Comparison of ENCODE assay signal across 11 cellular contexts in the genomic region with DNA sequence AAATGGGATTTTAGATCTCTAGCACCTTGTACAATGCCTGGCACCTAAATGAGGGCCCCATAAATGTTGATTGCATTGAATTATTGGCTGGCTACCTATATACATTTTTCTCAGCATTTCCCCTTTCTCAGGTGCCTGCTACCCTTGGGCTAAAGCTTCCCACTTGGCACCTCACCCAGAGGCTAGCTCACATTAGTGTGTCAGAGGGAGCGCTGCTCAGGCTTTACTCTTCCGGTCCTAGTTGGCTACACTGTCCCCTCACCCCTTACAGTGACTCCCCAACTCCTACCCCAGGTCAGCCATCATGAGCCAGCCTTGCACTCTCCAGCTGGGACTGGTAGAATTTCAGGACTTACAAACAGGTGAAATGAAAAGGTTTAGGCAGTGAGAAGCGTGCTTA. TPM values are rescaled to one million over a fixed set of nuclear protein-coding genes. Genes with fewer than 3 reads are reported as not detected.
DNase-seq lines count a peak whose midpoint lies in the region; ATAC-seq and TF ChIP-seq lines count a peak whose summit lies in the region.
"Had no signal": no experiment of that assay in that cellular context is flagged by ENCODE, and none has a peak within 500 bp of the region (broad histone marks: within the 10 kb centered on the region; RNA-seq: fewer than 3 reads in every experiment).

No MANE protein-coding gene starts in this region.

- H3K79me2 ChIP-seq in KMS-11 (ENCODE audit: insufficient read depth, low read depth): no peaks in the 10 kb centered on the region; the same call in 1 of the 2 replicates

- H3K4me1 ChIP-seq in CD8-positive, alpha-beta T cell (ENCODE audit: insufficient read depth, low read length): peaks cover 81% of the 10 kb centered on the region
- H3K4me1 ChIP-seq in KMS-11 (ENCODE audit: low read depth, poor library complexity, severe bottlenecking): peaks cover 61% of the 10 kb centered on the region
- H3K4me1 ChIP-seq in duodenal mucosa (ENCODE audit: control insufficient read depth in 1 of 2, insufficient read depth in 2 of 2, low read length in 2 of 2): peaks cover 54 to 57% of the 10 kb centered on the region in 2 donors
- H3K4me1 ChIP-seq in endodermal cell (ENCODE audit: control insufficient read depth, insufficient read depth, low read length): no peaks in the 10 kb centered on the region
- H3K4me1 ChIP-seq in adrenal gland (replicated peaks in 1 of 2): peaks cover 0 to 12% of the 10 kb centered on the region in 2 donors

- POLR2A ChIA-PET in CD8-positive, alpha-beta T cell (lab: Charles Lee): interaction anchor here (2.0 to 3.4 kb wide), 2 partner anchors 9 to 18 kb away, joined by 4 to 15 read pairs; a partner anchor contains a TSS

- no peak for ATAC-seq in CD8-positive, alpha-beta T cell
- peak; percentile 27 for ATAC-seq in GM19351 (IDR thresholded peaks at IDR 0.05; ENCODE audit: unreplicated experiment)
- ATAC-seq in GM21717 (IDR thresholded peaks at IDR 0.05; ENCODE audit: unreplicated experiment): no peak

- peak overlapping the region; percentile 50 for H3K4me2 ChIP-seq in KMS-11

- no peak for TF ChIP-seq POLR2A in adrenal gland (IDR thresholded peaks at IDR 0.05)

- H3K9me3 ChIP-seq in CD8-positive, alpha-beta T cell (ENCODE audit: low read length): no peaks in the 10 kb centered on the region
- H3K9me3 ChIP-seq in duodenal mucosa (ENCODE audit: control insufficient read depth in 1 of 2, low read length in 2 of 2) (no peaks in the 10 kb centered on the region), endodermal cell (ENCODE audit: control insufficient read depth, low read length) (no peaks in the 10 kb centered on the region), adrenal gland (replicated peaks in 1 of 3) (no peaks in the 10 kb centered on the region)
- H3K9me3 ChIP-seq: prostate gland had no signal

- H3K27me3 ChIP-seq in CD8-positive, alpha-beta T cell (ENCODE audit: insufficient read depth, low read length): no peaks in the 10 kb centered on the region
- H3K27me3 ChIP-seq in KMS-11 (ENCODE audit: insufficient read depth, low read depth) (no peaks in the 10 kb centered on the region), duodenal mucosa (ENCODE audit: control insufficient read depth in 1 of 2, insufficient read depth in 2 of 2, low read length in 2 of 2) (no peaks in the 10 kb centered on the region), endodermal cell (ENCODE audit: control insufficient read depth, insufficient read depth, low read length, poor library complexity, severe bottlenecking) (no peaks in the 10 kb centered on the region), adrenal gland (no peaks in the 10 kb centered on the region)

- no peak overlapping the region for H2AFZ ChIP-seq in KMS-11 (ENCODE audit: low read depth)

- CTCF ChIA-PET in CD8-positive, alpha-beta T cell (lab: Charles Lee): interaction anchor here (0.8 to 2.4 kb wide), 5 partner anchors 10 to 140 kb away, joined by 3 to 11 read pairs (median 4); no protein-coding TSS in a partner anchor

- peaks cover 90% of the 10 kb centered on the region for H3K4me1 Mint-ChIP-seq in CD8-positive, alpha-beta T cell (ENCODE audit: low read depth)
- H3K4me1 Mint-ChIP-seq in endodermal cell: peaks cover 44% of the 10 kb centered on the region

- intact Hi-C loops in CD8-positive, alpha-beta T cell (cut with DNase I, micrococcal nuclease): no loop called here
- intact Hi-C loops in adrenal gland (cut with DNase I): no loop called here

- 94 to 100% methylated on average over 1 to 3 of the region's 3 CpGs for WGBS in endodermal cell (ENCODE audit: insufficient coverage in 1 of 2, insufficient read length in 1 of 2), 2 experiments
- 83 to 94% (median 89%) methylated on average over 3 of the region's 3 CpGs for WGBS in adrenal gland, 4 donors

- H3K27ac Mint-ChIP-seq in CD8-positive, alpha-beta T cell: peak overlapping the region; percentile 88
- H3K27ac Mint-ChIP-seq in endodermal cell: no peak overlapping the region

- H3K27me3 Mint-ChIP-seq in CD8-positive, alpha-beta T cell (ENCODE audit: low read depth): no peaks in the 10 kb centered on the region
- no peaks in the 10 kb centered on the region for H3K27me3 Mint-ChIP-seq in endodermal cell (ENCODE audit: insufficient read depth)
- H3K27me3 Mint-ChIP-seq: brain had no signal

- peak overlapping the region; percentile 33 for H3K27ac ChIP-seq in CD8-positive, alpha-beta T cell (ENCODE audit: low read depth, low read length)
- H3K27ac ChIP-seq in KMS-11: peak overlapping the region; percentile 43; the same call in 1 of the 2 replicates
- H3K27ac ChIP-seq in duodenal mucosa (ENCODE audit: low read depth, low read length): no peak overlapping the region
- H3K27ac ChIP-seq in endodermal cell (ENCODE audit: low read depth, low read length): no peak overlapping the region
- no peak overlapping the region for H3K27ac ChIP-seq in adrenal gland
- H3K27ac ChIP-seq: prostate gland had no signal

- H3K4me3 Mint-ChIP-seq in CD8-positive, alpha-beta T cell: peak overlapping the region; percentile 64
- no peak overlapping the region for H3K4me3 Mint-ChIP-seq in endodermal cell
- H3K4me3 Mint-ChIP-seq: brain had no signal

- peak overlapping the region; percentile 40 for H3K4me3 ChIP-seq in CD8-positive, alpha-beta T cell (ENCODE audit: low read depth, low read length)
- H3K4me3 ChIP-seq in KMS-11 (IDR thresholded peaks at IDR 0.05; ENCODE audit: insufficient read depth, low read depth, low read length) (no peak overlapping the region), duodenal mucosa (ENCODE audit: low read depth in 1 of 2, low read length in 2 of 2) (peak overlapping the region; percentile 1 to 29), endodermal cell (ENCODE audit: low read length) (no peak overlapping the region), adrenal gland (no peak overlapping the region)
- H3K4me3 ChIP-seq: prostate gland had no signal

- H3K36me3 ChIP-seq in CD8-positive, alpha-beta T cell (ENCODE audit: insufficient read depth, low read length): no peaks in the 10 kb centered on the region
- H3K36me3 ChIP-seq in KMS-11 (ENCODE audit: insufficient read depth) (no peaks in the 10 kb centered on the region), duodenal mucosa (ENCODE audit: control insufficient read depth in 1 of 2, insufficient read depth in 2 of 2, low read length in 2 of 2) (no peaks in the 10 kb centered on the region), endodermal cell (ENCODE audit: control insufficient read depth, insufficient read depth, low read length) (peaks cover 2% of the 10 kb centered on the region), adrenal gland (replicated peaks in 1 of 2) (no peaks in the 10 kb centered on the region)
- H3K36me3 ChIP-seq: prostate gland had no signal

- TF ChIP-seq CTCF in CD8-positive, alpha-beta T cell (IDR thresholded peaks at IDR 0.05): no peak
- TF ChIP-seq CTCF in KMS-11 (conservative IDR thresholded peaks at IDR 0.05; ENCODE audit: low read depth, low read length): no peak
- no peak for TF ChIP-seq CTCF in endodermal cell (conservative IDR thresholded peaks at IDR 0.05)
- no peak for TF ChIP-seq CTCF in adrenal gland (IDR thresholded peaks at IDR 0.05)

- no peaks in the 10 kb centered on the region for H3K9me3 Mint-ChIP-seq in CD8-positive, alpha-beta T cell
- no peaks in the 10 kb centered on the region for H3K9me3 Mint-ChIP-seq in endodermal cell
- H3K9me3 Mint-ChIP-seq: brain had no signal

- H4K20me1 ChIP-seq in KMS-11 (ENCODE audit: insufficient read depth): no peaks in the 10 kb centered on the region

- H3K36me3 Mint-ChIP-seq in CD8-positive, alpha-beta T cell: peaks cover 25% of the 10 kb centered on the region
- peaks cover 9% of the 10 kb centered on the region for H3K36me3 Mint-ChIP-seq in endodermal cell (ENCODE audit: low read depth)
- H3K36me3 Mint-ChIP-seq: brain had no signal

- no peak overlapping the region; the same call in 1 of the 2 replicates for H3K9ac ChIP-seq in KMS-11
- no peak overlapping the region for H3K9ac ChIP-seq in duodenal mucosa (ENCODE audit: low read depth in 1 of 2, low read length in 2 of 2)
- H3K9ac ChIP-seq in endodermal cell (ENCODE audit: extremely low read depth, low read length, poor library complexity, severe bottlenecking): no peak overlapping the region

- peak in 1 of 7 experiments; percentile 37 for DNase-seq in CD8-positive, alpha-beta T cell
- no peak for DNase-seq in NCI-H1436 (lab: John Stamatoyannopoulos, UW)
- DNase-seq in endodermal cell: no peak
- DNase-seq in adrenal gland: no peak
- DNase-seq: activated CD4-positive, CD25-positive, alpha-beta regulatory T cell had no signal

RNA-seq across cellular contexts. Expression of a gene that starts 9.5 kb away (rescaled TPM):
- total RNA-seq in CD8-positive, alpha-beta T cell: 10 to 100 TPM; 20.5 to 24.0 TPM
- 10 to 100 TPM; 56.5 to 78.3 TPM for total RNA-seq in endodermal cell
- polyA plus RNA-seq in endodermal cell (2013, experiment 1 of 2): 21.7 TPM
- polyA plus RNA-seq in endodermal cell (2013, experiment 2 of 2): 23.8 TPM
- total RNA-seq in adrenal gland: 10 to 100 TPM in 1 of 8 donors, 1 to 10 TPM in 7; 1.0 to 13.5 (median 6.4) TPM
- polyA plus RNA-seq in adrenal gland: 10 to 100 TPM in 1 of 3 donors, 1 to 10 TPM in 2; 3.8 to 16.7 (median 9.3) TPM

Comparison
In these comparisons a context has a peak if more than half of its experiments do, and no peak if none do; other contexts are left out.
1. H3K27ac ChIP-seq: peak in CD8-positive, alpha-beta T cell (single experiment) and KMS-11 (single experiment); none in duodenal mucosa (single experiment), endodermal cell (single experiment) and adrenal gland (0 of 5).
2. H3K4me3 ChIP-seq: peak in CD8-positive, alpha-beta T cell (single experiment) and duodenal mucosa (2 of 2); none in KMS-11 (single experiment), endodermal cell (single experiment) and adrenal gland (0 of 4).